ENCODE assay signal across 20 cellular contexts in genomic region chr14:72939630-72940029, GRCh38. TPM values are rescaled to one million over a fixed set of nuclear protein-coding genes. Genes with fewer than 3 reads are reported as not detected.
DNase-seq lines count a peak whose midpoint lies in the region; ATAC-seq and TF ChIP-seq lines count a peak whose summit lies in the region.
"Had no signal": no experiment of that assay in that cellular context is flagged by ENCODE, and none has a peak within 500 bp of the region (broad histone marks: within the 10 kb centered on the region; RNA-seq: fewer than 3 reads in every experiment).

No MANE protein-coding gene starts in this region.

- H3K79me1 ChIP-seq in neuronal stem cell (ENCODE audit: low read depth, low read length) = no peaks in the 10 kb centered on the region

- intact Hi-C loops in left ventricle myocardium superior (cut with micrococcal nuclease) = no loop called here
- intact Hi-C loops in Right ventricle myocardium inferior (cut with DNase I) = no loop called here
- intact Hi-C loops in adrenal gland (cut with DNase I) = no loop called here
- intact Hi-C loops in testis (cut with DNase I; ENCODE audit: low total_unique reads) = no loop called here
- intact Hi-C loops in lower leg skin (cut with DNase I; ENCODE audit: low total_unique reads) = no loop called here

- peak overlapping the region; percentile 85 for H3K18ac ChIP-seq in neuronal stem cell (ENCODE audit: low read length)

- H2AK5ac ChIP-seq in neuronal stem cell (ENCODE audit: low read depth, low read length) = peak overlapping the region; percentile 61

- no peak overlapping the region for H2BK5ac ChIP-seq in neuronal stem cell (ENCODE audit: low read length)

- no peak overlapping the region for H4K8ac ChIP-seq in neuronal stem cell (ENCODE audit: low read depth, low read length)

- ATAC-seq in left ventricle myocardium superior (peak; percentile 48), Right ventricle myocardium inferior (no peak)
- ATAC-seq: CD8-positive, alpha-beta T cell had no signal

- 22 to 62% (median 46%) methylated on average over 10 to 13 of the region's 13 CpGs for WGBS in adrenal gland, 4 donors
- WGBS in neuronal stem cell (ENCODE audit: extremely low coverage in 2 of 2, insufficient read length in 2 of 2, insufficient replicate concordance in 1 of 2), 2 donors = no CpG with 5 or more reads among the region's 13 CpGs
- WGBS in testis, 2 donors = 41 to 64% methylated on average over 2 to 13 of the region's 13 CpGs
- 85 to 90% methylated on average over 10 to 13 of the region's 13 CpGs for WGBS in lower leg skin, 2 donors
- 90% methylated on average over 13 of the region's 13 CpGs for WGBS in smooth muscle cell (ENCODE audit: low lambda C conversion rate)

- H3K27me3 ChIP-seq in adrenal gland (no peaks in the 10 kb centered on the region), neuronal stem cell (ENCODE audit: control insufficient read depth in 3 of 3, insufficient read depth in 3 of 3, low read depth in 1 of 3, low read length in 3 of 3) (no peaks in the 10 kb centered on the region), testis (no peaks in the 10 kb centered on the region), smooth muscle cell (ENCODE audit: low read depth) (no peaks in the 10 kb centered on the region)
- H3K27me3 ChIP-seq: BLaER1 had no signal

- H3K79me2 ChIP-seq in smooth muscle cell (ENCODE audit: low read depth) = peaks cover 6% of the 10 kb centered on the region

- peak overlapping the region; percentile 39 for H3K14ac ChIP-seq in neuronal stem cell (ENCODE audit: low read length)

- H2BK15ac ChIP-seq in neuronal stem cell (ENCODE audit: low read length) = no peak overlapping the region

- TF ChIP-seq POLR2A in adrenal gland (IDR thresholded peaks at IDR 0.05) (peak in 1 of 2 donors; percentile 34), testis (IDR thresholded peaks at IDR 0.05) (no peak), lower leg skin (IDR thresholded peaks at IDR 0.05) (no peak)

- H4K91ac ChIP-seq in neuronal stem cell (ENCODE audit: low read depth, low read length, poor library complexity) = no peak overlapping the region

- H3K4me1 ChIP-seq in adrenal gland (replicated peaks in 1 of 2) (peaks cover 10 to 14% of the 10 kb centered on the region in 2 donors), neuronal stem cell (ENCODE audit: control insufficient read depth in 2 of 2, insufficient read depth in 1 of 2, low read depth in 1 of 2, low read length in 2 of 2) (peaks cover 4 to 6% of the 10 kb centered on the region in 2 donors), testis (peaks cover 3% of the 10 kb centered on the region), smooth muscle cell (ENCODE audit: low read depth) (no peaks in the 10 kb centered on the region)
- H3K4me1 ChIP-seq: Caco-2 had no signal

- H2AFZ ChIP-seq in neuronal stem cell (ENCODE audit: low read length) (no peak overlapping the region), smooth muscle cell (ENCODE audit: low read depth) (no peak overlapping the region)
- H2AFZ ChIP-seq: GM23248 had no signal

- peak overlapping the region; percentile 83 for H3K23ac ChIP-seq in neuronal stem cell (ENCODE audit: low read depth, low read length, poor library complexity)

- H3K27ac ChIP-seq in adrenal gland = peak overlapping the region in 4 of 5 donors; percentile 42 to 71 (median 68)
- no peak overlapping the region for H3K27ac ChIP-seq in neuronal stem cell (replicated peaks; ENCODE audit: low read length)
- H3K27ac ChIP-seq in testis = peak overlapping the region; percentile 13 to 64
- H3K27ac ChIP-seq in smooth muscle cell (ENCODE audit: low read depth) = no peak overlapping the region
- H3K27ac ChIP-seq: 22Rv1, BLaER1, C4-2B, GM23248 had no signal

- H3K4me2 ChIP-seq in neuronal stem cell (ENCODE audit: insufficient read depth, low read length, poor library complexity, severe bottlenecking) = no peak overlapping the region
- H3K4me2 ChIP-seq in smooth muscle cell = no peak overlapping the region
- H3K4me2 ChIP-seq: BLaER1 had no signal

- no peaks in the 10 kb centered on the region for H3K9me3 ChIP-seq in adrenal gland (replicated peaks in 1 of 3)
- H3K9me3 ChIP-seq in neuronal stem cell (replicated peaks in 1 of 2; ENCODE audit: control insufficient read depth in 2 of 2, insufficient read depth in 1 of 2, low read depth in 1 of 2, low read length in 2 of 2) = no peaks in the 10 kb centered on the region
- no peaks in the 10 kb centered on the region for H3K9me3 ChIP-seq in testis
- H3K9me3 ChIP-seq in smooth muscle cell (replicated peaks; ENCODE audit: low read depth) = no peaks in the 10 kb centered on the region
- H3K9me3 ChIP-seq: BLaER1, Caco-2 had no signal

- no peak for DNase-seq in left ventricle myocardium superior
- no peak for DNase-seq in Right ventricle myocardium inferior (ENCODE audit: missing footprints)
- DNase-seq in adrenal gland = peak; percentile 23 to 78 (median 64)
- no peak for DNase-seq in neuronal stem cell (ENCODE audit: low spot score)
- DNase-seq in testis = no peak
- DNase-seq in SHP77 (lab: John Stamatoyannopoulos, UW) = no peak
- no peak for DNase-seq in lower leg skin (ENCODE audit: low spot score in 2 of 2)
- DNase-seq in smooth muscle cell (lab: John Stamatoyannopoulos, UW; ENCODE audit: unreplicated experiment) = no peak
- DNase-seq: Caco-2; CD4-positive, CD25-positive, alpha-beta regulatory T cell; CD8-positive, alpha-beta T cell; DMS153; DND-41; GM23248; H7; HCEC 1CT had no signal

- H3K36me3 ChIP-seq in adrenal gland (replicated peaks in 1 of 2) (peaks cover 0 to 28% of the 10 kb centered on the region in 2 donors), neuronal stem cell (replicated peaks in 1 of 2; ENCODE audit: control insufficient read depth in 2 of 2, insufficient read depth in 2 of 2, low read length in 2 of 2) (peaks cover 2 to 21% of the 10 kb centered on the region in 2 donors), testis (ENCODE audit: low read depth, missing control alignments) (no peaks in the 10 kb centered on the region), smooth muscle cell (ENCODE audit: low read depth) (no peaks in the 10 kb centered on the region)

- H2BK120ac ChIP-seq in neuronal stem cell (ENCODE audit: low read depth, low read length) = no peak overlapping the region

- H3K4ac ChIP-seq in neuronal stem cell (ENCODE audit: low read length) = no peak overlapping the region

- H4K20me1 ChIP-seq in smooth muscle cell (ENCODE audit: low read depth) = peaks cover 6% of the 10 kb centered on the region

- H3K4me3 ChIP-seq in adrenal gland (peak overlapping the region in 1 of 4 donors; percentile 24), neuronal stem cell (ENCODE audit: low read length in 2 of 2) (no peak overlapping the region), testis (no peak overlapping the region), lower leg skin (ENCODE audit: low read depth, poor library complexity, severe bottlenecking) (no peak overlapping the region), smooth muscle cell (no peak overlapping the region)
- H3K4me3 ChIP-seq: BLaER1, GM23248 had no signal

- H3F3A ChIP-seq in smooth muscle cell (ENCODE audit: low read depth) = no peaks in the 10 kb centered on the region

- H2BK12ac ChIP-seq in neuronal stem cell (ENCODE audit: low read length) = no peak overlapping the region

- TF ChIP-seq CTCF in adrenal gland (IDR thresholded peaks at IDR 0.05) (no peak), testis (IDR thresholded peaks at IDR 0.05) (no peak), lower leg skin (IDR thresholded peaks at IDR 0.05) (no peak), smooth muscle cell (IDR thresholded peaks at IDR 0.05; ENCODE audit: borderline replicate concordance, insufficient read depth, poor library complexity, severe bottlenecking) (no peak)

- H3K9ac ChIP-seq in neuronal stem cell (ENCODE audit: low read depth, low read length, poor library complexity) (peak overlapping the region; percentile 53), smooth muscle cell (ENCODE audit: low read depth) (no peak overlapping the region)
- H3K9ac ChIP-seq: BLaER1, GM23248 had no signal

RNA-seq across cellular contexts. Expression of gene DCAF4, which starts 13.4 kb away (rescaled TPM):
- total RNA-seq in left ventricle myocardium superior (8.4 TPM), Right ventricle myocardium inferior (7.9 TPM), adrenal gland (10 to 100 TPM; 12.4 to 19.3 (median 16.0) TPM), testis (10 to 100 TPM; 35.6 to 38.0 TPM), lower leg skin (10 to 100 TPM; 24.0 to 40.5 (median 35.8) TPM), smooth muscle cell (9.2 and 13.2 TPM in 2 replicates)
- polyA plus RNA-seq in adrenal gland (10 to 100 TPM in 2 of 3 donors, 1 to 10 TPM in 1; 7.6 to 16.1 (median 10.3) TPM), testis (ENCODE audit: insufficient read depth, low read depth, low replicate concordance) (19.2 TPM), smooth muscle cell (7.6 and 8.2 TPM in 2 replicates)
- 9.9 TPM for polyA plus RNA-seq in neuronal stem cell (2013, experiment 1 of 2)
- 9.8 TPM for polyA plus RNA-seq in neuronal stem cell (2013, experiment 2 of 2)

RNA-seq across cellular contexts. Expression of gene DPF3, which starts 45.7 kb away (rescaled TPM):
- total RNA-seq in left ventricle myocardium superior = 28.7 TPM
- 27.3 TPM for total RNA-seq in Right ventricle myocardium inferior
- 1 to 10 TPM in 7 of 8 donors, under 1 TPM in 1; 0.97 to 6.0 (median 3.6) TPM for total RNA-seq in adrenal gland
- 1 to 10 TPM in 2 of 3 donors, under 1 TPM in 1; 0.91 to 4.6 (median 2.8) TPM for polyA plus RNA-seq in adrenal gland
- 0.07 TPM for polyA plus RNA-seq in neuronal stem cell (2013, experiment 1 of 2)
- polyA plus RNA-seq in neuronal stem cell (2013, experiment 2 of 2) = 0.07 TPM
- 10 to 100 TPM; 14.6 to 41.6 TPM for total RNA-seq in testis
- 26.4 TPM for polyA plus RNA-seq in testis (ENCODE audit: insufficient read depth, low read depth, low replicate concordance)
- 1 to 10 TPM; 1.1 to 4.7 (median 1.8) TPM for total RNA-seq in lower leg skin
- total RNA-seq in smooth muscle cell = 10.8 and 12.6 TPM in 2 replicates
- polyA plus RNA-seq in smooth muscle cell = 3.6 and 4.9 TPM in 2 replicates
- total RNA-seq: Caco-2 had no signal
- polyA plus RNA-seq: H1 had no signal

Comparison
In these comparisons a context has a peak if more than half of its experiments do, and no peak if none do; other contexts are left out.
1. DNase-seq: peak in adrenal gland (7 of 7); none in left ventricle myocardium superior (single experiment), Right ventricle myocardium inferior (single experiment), neuronal stem cell (single experiment), testis (single experiment), SHP77 (0 of 2), lower leg skin (0 of 2) and smooth muscle cell (single experiment).
2. H3K27ac ChIP-seq: peak in adrenal gland (4 of 5) and testis (2 of 2); none in neuronal stem cell (single experiment) and smooth muscle cell (single experiment).